ENCODE assay signal across 8 cellular contexts in the genomic region with DNA sequence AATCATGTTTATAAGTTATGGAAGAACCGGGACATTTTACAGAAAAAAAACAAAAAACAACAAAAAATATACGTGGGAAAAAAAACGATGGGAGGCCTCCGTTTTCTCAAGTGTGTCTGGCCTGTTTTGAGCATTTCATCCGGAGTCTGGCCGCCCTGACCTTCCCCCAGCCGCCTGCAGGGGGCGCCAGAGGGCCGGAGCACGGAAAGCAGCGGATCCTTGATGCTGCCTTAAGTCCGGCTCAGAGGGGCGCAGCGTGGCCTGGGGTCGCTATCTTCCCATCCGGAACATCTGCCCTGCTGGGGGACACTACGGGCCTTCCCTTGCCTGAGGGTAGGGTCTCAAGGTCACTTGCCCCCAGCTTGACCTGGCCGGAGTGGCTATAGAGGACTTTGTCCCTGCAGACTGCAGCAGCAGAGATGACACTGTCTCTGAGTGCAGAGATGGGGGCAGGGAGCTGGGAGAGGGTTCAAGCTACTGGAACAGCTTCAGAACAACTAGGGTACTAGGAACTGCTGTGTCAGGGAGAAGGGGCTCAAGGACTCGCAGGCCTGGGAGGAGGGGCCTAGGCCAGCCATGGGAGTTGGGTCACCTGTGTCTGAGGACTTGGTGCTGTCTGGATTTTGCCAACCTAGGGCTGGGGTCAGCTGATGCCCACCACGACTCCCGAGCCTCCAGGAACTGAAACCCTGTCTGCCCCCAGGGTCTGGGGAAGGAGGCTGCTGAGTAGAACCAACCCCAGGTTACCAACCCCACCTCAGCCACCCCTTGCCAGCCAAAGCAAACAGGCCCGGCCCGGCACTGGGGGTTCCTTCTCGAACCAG. TPM values are rescaled to one million over a fixed set of nuclear protein-coding genes. Genes with fewer than 3 reads are reported as not detected.
A peak's percentile ranks its signal among the peaks of the same experiment; 100 is the strongest.
DNase-seq lines count a peak whose midpoint lies in the region; ATAC-seq, FAIRE-seq and TF ChIP-seq lines count a peak whose summit lies in the region.

No MANE protein-coding gene starts in this region.

- H3K9me3 Mint-ChIP-seq in WTC11: no peaks in the 10 kb centered on the region

- no peak overlapping the region for H3K9ac ChIP-seq in kidney (ENCODE audit: low read length in 2 of 2)

- TF ChIP-seq CTCF in GM12875 (IDR thresholded peaks at IDR 0.05; ENCODE audit: borderline replicate concordance, insufficient read depth, low read depth, low read length) (peak; percentile 95), WTC11 (IDR thresholded peaks at IDR 0.05) (peak; percentile 99), breast epithelium (IDR thresholded peaks at IDR 0.05) (peak; percentile 97), kidney (IDR thresholded peaks at IDR 0.05; ENCODE audit: borderline replicate concordance, extremely low read depth, insufficient read depth) (peak; percentile 96)

- H3K4me3 ChIP-seq in GM12875 (ENCODE audit: low read depth, low read length) (no peak overlapping the region), breast epithelium (no peak overlapping the region), kidney (ENCODE audit: low read length in 2 of 2) (peak overlapping the region in 1 of 2 donors; percentile 86)

- H3K36me3 ChIP-seq in breast epithelium (no peaks in the 10 kb centered on the region), kidney (ENCODE audit: control insufficient read depth in 1 of 2, insufficient read depth in 2 of 2, low read length in 2 of 2) (peaks cover 3 to 10% of the 10 kb centered on the region in 2 donors)

- H3K27ac Mint-ChIP-seq in WTC11: peak overlapping the region; percentile 55; the same call in 1 of the 2 replicates

- peak; percentile 41 for DNase-seq in NCI-H1105 treated with DMSO at 0.1 percent for 48 hours (lab: John Stamatoyannopoulos, UW)
- DNase-seq in WTC11 (ENCODE audit: low spot score): peak; percentile 89
- DNase-seq in breast epithelium (ENCODE audit: low spot score in 2 of 2): peak; percentile 70 to 78
- DNase-seq in kidney: peak; percentile 86
- peak; percentile 50 for DNase-seq in stimulated activated CD4-positive, alpha-beta T cell treated with anti-CD3 and anti-CD28 coated beads, Interleukin-2, amount 100 ng/mL, for 4 hours (ENCODE audit: low read depth)
- DNase-seq in occipital lobe (lab: John Stamatoyannopoulos, UW): no peak
- DNase-seq in cortex of kidney (lab: John Stamatoyannopoulos, UW): no peak

- ATAC-seq in WTC11: peak; percentile 8

- FAIRE-seq in kidney (lab: Jason Lieb, UNC): no peak

- intact Hi-C loops in breast epithelium (cut with DNase I; ENCODE audit: low total_unique reads) (no loop called here), kidney (cut with DNase I) (no loop called here)

- no peak for TF ChIP-seq POLR2A in breast epithelium (IDR thresholded peaks at IDR 0.05)

- no peaks in the 10 kb centered on the region for H3K27me3 ChIP-seq in breast epithelium

- peaks cover 34% of the 10 kb centered on the region for H3K36me3 Mint-ChIP-seq in WTC11

- POLR2A ChIA-PET in WTC11 (lab: Charles Lee): interaction anchor here (0.6 to 2.9 kb wide), 4 partner anchors 11 to 98 kb away, joined by 3 to 15 read pairs (median 8); partner anchors contain the start of genes APOC1, RELB and TOMM40

- no peak overlapping the region for H3K4me3 Mint-ChIP-seq in WTC11

- no peaks in the 10 kb centered on the region for H3K27me3 Mint-ChIP-seq in WTC11 (ENCODE audit: low read depth)

- peaks cover 21% of the 10 kb centered on the region for H3K4me1 Mint-ChIP-seq in WTC11

- H3K9me3 ChIP-seq in breast epithelium (no peaks in the 10 kb centered on the region), kidney (ENCODE audit: control insufficient read depth in 1 of 2, low read length in 2 of 2) (no peaks in the 10 kb centered on the region)

- CTCF ChIA-PET in WTC11 (lab: Charles Lee): interaction anchor here (0.6 to 4.7 kb wide), 27 partner anchors 9 to 333 kb away, joined by 3 to 54 read pairs (median 4); partner anchors contain the start of genes APOC1, CLPTM1, RELB and TOMM40

- no peak overlapping the region for H3K27ac ChIP-seq in breast epithelium
- peak overlapping the region; percentile 18 to 61 for H3K27ac ChIP-seq in kidney (ENCODE audit: low read depth in 2 of 2, low read length in 2 of 2)

- H3K4me1 ChIP-seq in breast epithelium (peaks cover 0 to 9% of the 10 kb centered on the region in 2 donors), kidney (ENCODE audit: control insufficient read depth in 1 of 2, insufficient read depth in 1 of 2, low read depth in 1 of 2, low read length in 2 of 2) (peaks cover 0 to 4% of the 10 kb centered on the region in 2 donors)

TF ChIP-seq in WTC11, 78 proteins besides CTCF, POLR2A, EP300 and RAD21 (continues in another document):
- TF ChIP-seq NR3C1 (CRISPR knock-in tag; conservative IDR thresholded peaks at IDR 0.05; ENCODE audit: low read depth): no peak
- peak; percentile 70; the same call in 1 of the 2 replicates for TF ChIP-seq FOXP1 (CRISPR knock-in tag; IDR thresholded peaks at IDR 0.05; ENCODE audit: borderline replicate concordance)
- TF ChIP-seq, protein P1, sequence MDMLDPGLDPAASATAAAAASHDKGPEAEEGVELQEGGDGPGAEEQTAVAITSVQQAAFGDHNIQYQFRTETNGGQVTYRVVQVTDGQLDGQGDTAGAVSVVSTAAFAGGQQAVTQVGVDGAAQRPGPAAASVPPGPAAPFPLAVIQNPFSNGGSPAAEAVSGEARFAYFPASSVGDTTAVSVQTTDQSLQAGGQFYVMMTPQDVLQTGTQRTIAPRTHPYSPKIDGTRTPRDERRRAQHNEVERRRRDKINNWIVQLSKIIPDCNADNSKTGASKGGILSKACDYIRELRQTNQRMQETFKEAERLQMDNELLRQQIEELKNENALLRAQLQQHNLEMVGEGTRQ (CRISPR knock-in tag; IDR thresholded peaks at IDR 0.05): 0 out of 2 replicates have a peak, but pooled peaks have one; percentile 20
- no peak for TF ChIP-seq JUN (CRISPR knock-in tag; IDR thresholded peaks at IDR 0.05)
- TF ChIP-seq ZNF396 (CRISPR knock-in tag; IDR thresholded peaks at IDR 0.05; ENCODE audit: borderline replicate concordance): no peak
- 0 out of 2 replicates have a peak, but pooled peaks have one; percentile 57 for TF ChIP-seq ZNF138 (CRISPR knock-in tag; conservative IDR thresholded peaks at IDR 0.05)
- TF ChIP-seq TP53 (CRISPR knock-in tag; IDR thresholded peaks at IDR 0.05): 0 out of 2 replicates have a peak, but pooled peaks have one; percentile 46
- TF ChIP-seq E2F4 (CRISPR knock-in tag; IDR thresholded peaks at IDR 0.05; ENCODE audit: borderline replicate concordance, low read depth): no peak
- TF ChIP-seq SOX15 (CRISPR knock-in tag; IDR thresholded peaks at IDR 0.05): no peak
- no peak; the same call in 1 of the 2 replicates for TF ChIP-seq SP1 (CRISPR knock-in tag; conservative IDR thresholded peaks at IDR 0.05)
- TF ChIP-seq ATF3 (CRISPR knock-in tag; conservative IDR thresholded peaks at IDR 0.05): no peak
- TF ChIP-seq, protein P2, sequence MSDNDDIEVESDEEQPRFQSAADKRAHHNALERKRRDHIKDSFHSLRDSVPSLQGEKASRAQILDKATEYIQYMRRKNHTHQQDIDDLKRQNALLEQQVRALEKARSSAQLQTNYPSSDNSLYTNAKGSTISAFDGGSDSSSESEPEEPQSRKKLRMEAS (CRISPR knock-in tag; IDR thresholded peaks at IDR 0.05): 0 out of 2 replicates have a peak, but pooled peaks have one; percentile 39
- TF ChIP-seq ZBTB21 (CRISPR knock-in tag; IDR thresholded peaks at IDR 0.05; ENCODE audit: borderline replicate concordance): 0 out of 2 replicates have a peak, but pooled peaks have one; percentile 22
- TF ChIP-seq ZNF423 (CRISPR knock-in tag; IDR thresholded peaks at IDR 0.05): no peak
- TF ChIP-seq TCF7 (CRISPR knock-in tag; IDR thresholded peaks at IDR 0.05; ENCODE audit: low read depth): no peak
- no peak for TF ChIP-seq SMAD3 (CRISPR knock-in tag; IDR thresholded peaks at IDR 0.05; ENCODE audit: borderline replicate concordance)
- TF ChIP-seq NR1H2 (CRISPR knock-in tag; IDR thresholded peaks at IDR 0.05): no peak
- TF ChIP-seq FOXJ3 (CRISPR knock-in tag; IDR thresholded peaks at IDR 0.05; ENCODE audit: borderline replicate concordance): no peak
- no peak; the same call in 1 of the 2 replicates for TF ChIP-seq EMX1 (CRISPR knock-in tag; IDR thresholded peaks at IDR 0.05)
- no peak for TF ChIP-seq NFYB (CRISPR knock-in tag; conservative IDR thresholded peaks at IDR 0.05; ENCODE audit: low read depth)

RNA-seq across cellular contexts. Expression of gene APOE, which starts 1.8 kb away (rescaled TPM):
- total RNA-seq in WTC11 (2021) (815 to 837 TPM (median 824 TPM) in 3 replicates), breast epithelium (1,000 to 10,000 TPM in 2 of 3 donors, 100 to 1,000 TPM in 1; 439 to 1,162 (median 1,092) TPM), kidney (122 TPM), occipital lobe (68.9 TPM)
- polyA plus RNA-seq in kidney (ENCODE audit: insufficient read depth, low read depth, low replicate concordance): 2,837 TPM

RNA-seq across cellular contexts. Expression of gene APOC1, which starts 10.6 kb away (rescaled TPM):
- total RNA-seq in WTC11 (2021) (76.2 to 101 TPM (median 86.5 TPM) in 3 replicates), breast epithelium (100 to 1,000 TPM in 1 of 3 donors, 10 to 100 TPM in 2; 59.0 to 285 (median 78.7) TPM), kidney (11.8 TPM), occipital lobe (5.3 TPM)
- polyA plus RNA-seq in kidney (ENCODE audit: insufficient read depth, low read depth, low replicate concordance): 16.7 TPM

RNA-seq across cellular contexts. Expression of gene TOMM40, which starts 12.8 kb away (rescaled TPM):
- total RNA-seq in WTC11 (2021) (166 to 221 TPM (median 181 TPM) in 3 replicates), breast epithelium (10 to 100 TPM; 32.9 to 48.2 (median 39.7) TPM), kidney (45.4 TPM), occipital lobe (23.1 TPM)
- 51.5 TPM for polyA plus RNA-seq in kidney (ENCODE audit: insufficient read depth, low read depth, low replicate concordance)

RNA-seq across cellular contexts. Expression of gene APOC4, which starts 38.2 kb away (rescaled TPM):
- total RNA-seq in WTC11 (2021) (not detected in 3 replicates), breast epithelium (not detected), kidney (not detected), occipital lobe (not detected)
- not detected for polyA plus RNA-seq in kidney (ENCODE audit: insufficient read depth, low read depth, low replicate concordance)

RNA-seq across cellular contexts. Expression of gene APOC2, which starts 42.0 kb away (rescaled TPM):
- total RNA-seq in WTC11 (2021) (0.66 to 0.81 TPM in 2 of 3 replicates, not detected in the other), breast epithelium (10 to 100 TPM in 1 of 3 donors, under 1 TPM in 1, not detected in 1; 0.48 to 10.7 TPM), kidney (1.6 TPM), occipital lobe (1.4 TPM)
- 25.0 TPM for polyA plus RNA-seq in kidney (ENCODE audit: insufficient read depth, low read depth, low replicate concordance)

Comparison
In these comparisons a context has a peak if more than half of its experiments do, and no peak if none do; other contexts are left out.
1. DNase-seq: peak in NCI-H1105 treated with DMSO at 0.1 percent for 48 hours (single experiment), WTC11 (single experiment), breast epithelium (2 of 2), kidney (single experiment) and stimulated activated CD4-positive, alpha-beta T cell treated with anti-CD3 and anti-CD28 coated beads, Interleukin-2, amount 100 ng/mL, for 4 hours (single experiment); none in occipital lobe (single experiment) and cortex of kidney (single experiment).
2. H3K27ac ChIP-seq: peak in kidney (2 of 2); none in breast epithelium (0 of 2).
3. Peak in every context shown above with its lines, with median percentiles within 50 percentile points of each other: CTCF ChIP-seq.